ENCODE assay signal across 25 cellular contexts in genomic region chr1:214511639-214511998, GRCh38. TPM values are rescaled to one million over a fixed set of nuclear protein-coding genes. Genes with fewer than 3 reads are reported as not detected.
DNase-seq lines count a peak whose midpoint lies in the region; FAIRE-seq and TF ChIP-seq lines count a peak whose summit lies in the region.
"Had no signal": no experiment of that assay in that cellular context is flagged by ENCODE, and none has a peak within 500 bp of the region (broad histone marks: within the 10 kb centered on the region; RNA-seq: fewer than 3 reads in every experiment).

No MANE protein-coding gene starts in this region.

- TF ChIP-seq CTCF in bronchial epithelial cell (IDR thresholded peaks at IDR 0.05; ENCODE audit: insufficient read depth, low read length, severe bottlenecking), result no peak
- no peak for TF ChIP-seq CTCF in osteocyte (IDR thresholded peaks at IDR 0.05)
- TF ChIP-seq CTCF in HFFc6 (IDR thresholded peaks at IDR 0.05), result no peak

- FAIRE-seq in bronchial epithelial cell (lab: Jason Lieb, UNC), result peak; percentile 72
- FAIRE-seq: A549, D721Med, GM18507 had no signal

- H4K20me1 ChIP-seq in GM23248 (ENCODE audit: insufficient read depth), result 0 out of 2 replicates have a peak, but pooled peaks cover 6% of the 10 kb centered on the region
- H4K20me1 ChIP-seq: BLaER1 treated with 17β-estradiol and CSF1 and Interleukin-3, amounts not matched to agents 10 nM and 100 nM had no signal

- H3K27me3 Mint-ChIP-seq in osteocyte (ENCODE audit: unreplicated experiment), result no peaks in the 10 kb centered on the region
- peaks cover 2% of the 10 kb centered on the region for H3K27me3 Mint-ChIP-seq in HFFc6 (ENCODE audit: insufficient read depth)
- H3K27me3 Mint-ChIP-seq: CD4-positive, alpha-beta T cell had no signal

- peaks cover 39% of the 10 kb centered on the region for H3K4me1 ChIP-seq in GM23248 (ENCODE audit: insufficient read depth)
- H3K4me1 ChIP-seq: BLaER1 treated with 17β-estradiol and CSF1 and Interleukin-3, amounts not matched to agents 10 nM and 100 nM had no signal

- H3K27ac Mint-ChIP-seq in osteocyte (ENCODE audit: unreplicated experiment) (peak overlapping the region; percentile 62), HFFc6 (no peak overlapping the region)
- H3K27ac Mint-ChIP-seq: CD4-positive, alpha-beta T cell had no signal

- no peak overlapping the region for H3K4me3 Mint-ChIP-seq in osteocyte (ENCODE audit: unreplicated experiment)
- H3K4me3 Mint-ChIP-seq in HFFc6, result no peak overlapping the region
- H3K4me3 Mint-ChIP-seq: CD4-positive, alpha-beta T cell; H9 had no signal

- H3K79me2 ChIP-seq in GM23248 (ENCODE audit: insufficient read depth), result peaks cover 100% of the 10 kb centered on the region

- H3K4me2 ChIP-seq in GM23248 (ENCODE audit: unreplicated experiment), result no peak overlapping the region
- H3K4me2 ChIP-seq: A549; BLaER1 treated with 17β-estradiol and CSF1 and Interleukin-3, amounts not matched to agents 10 nM and 100 nM; PC-9 had no signal

- 93 to 100% methylated on average over 1 of the region's 1 CpG for WGBS in GM23248 (ENCODE audit: low coverage in 1 of 2, low lambda C conversion rate in 2 of 2, missing lambda C conversion rate in 2 of 2), 2 experiments

- H3K27ac ChIP-seq in epithelial cell of prostate, result peak overlapping the region; percentile 12
- no peak overlapping the region for H3K27ac ChIP-seq in GM23248
- H3K27ac ChIP-seq: A549; BLaER1 treated with 17β-estradiol and CSF1 and Interleukin-3, amounts not matched to agents 10 nM and 100 nM; PC-9 had no signal

- no peak overlapping the region for H3K9ac ChIP-seq in GM23248
- H3K9ac ChIP-seq: BLaER1 treated with 17β-estradiol and CSF1 and Interleukin-3, amounts not matched to agents 10 nM and 100 nM had no signal

- peaks cover 28% of the 10 kb centered on the region for H3F3A ChIP-seq in GM23248 (ENCODE audit: insufficient read depth)

- H3K4me1 Mint-ChIP-seq in osteocyte (ENCODE audit: unreplicated experiment) (peaks cover 69% of the 10 kb centered on the region), HFFc6 (ENCODE audit: low read depth) (peaks cover 72% of the 10 kb centered on the region)

- no peaks in the 10 kb centered on the region for H3K9me2 ChIP-seq in GM23248 (ENCODE audit: insufficient read depth)

- H3K9me3 Mint-ChIP-seq in osteocyte (ENCODE audit: unreplicated experiment), result peaks cover 11% of the 10 kb centered on the region
- peaks cover 23% of the 10 kb centered on the region for H3K9me3 Mint-ChIP-seq in HFFc6
- H3K9me3 Mint-ChIP-seq: CD4-positive, alpha-beta T cell had no signal

- H3K9me3 ChIP-seq in GM23248 (ENCODE audit: low read depth), result no peaks in the 10 kb centered on the region
- H3K9me3 ChIP-seq: A549 had no signal

- H3K36me3 ChIP-seq in bronchial epithelial cell (ENCODE audit: control insufficient read depth, insufficient read depth, low read length) (no peaks in the 10 kb centered on the region), GM23248 (ENCODE audit: low read depth) (no peaks in the 10 kb centered on the region; the same call in 1 of the 2 replicates)
- H3K36me3 ChIP-seq: BLaER1 treated with 17β-estradiol and CSF1 and Interleukin-3, amounts not matched to agents 10 nM and 100 nM had no signal

- no peaks in the 10 kb centered on the region for H3K27me3 ChIP-seq in bronchial epithelial cell (ENCODE audit: control insufficient read depth, insufficient read depth, low read length)
- H3K27me3 ChIP-seq in GM23248 (replicated peaks; ENCODE audit: insufficient read depth), result no peaks in the 10 kb centered on the region
- H3K27me3 ChIP-seq: BLaER1 treated with 17β-estradiol and CSF1 and Interleukin-3, amounts not matched to agents 10 nM and 100 nM; MG63 had no signal

- H2AFZ ChIP-seq in GM23248, result no peak overlapping the region
- H2AFZ ChIP-seq: PC-9 had no signal

- DNase-seq in bronchial epithelial cell (ENCODE audit: low read depth), result peak; percentile 75
- no peak for DNase-seq in epithelial cell of prostate (ENCODE audit: low read depth, low spot score)
- no peak for DNase-seq in osteocyte (ENCODE audit: extremely low spot score, unreplicated experiment)
- DNase-seq in HFFc6, result no peak
- DNase-seq in GM23248, result no peak
- DNase-seq in GM19240 (ENCODE audit: insufficient read length, low spot score), result no peak
- DNase-seq in T1000 (lab: John Stamatoyannopoulos, UW), result no peak
- DNase-seq: AML-193; CD4-positive, alpha-beta T cell; DMS53; H9; KBM-7; MG63; NCI-H2029; NCI-H446; NCI-H524 treated with DMSO at 0.1 percent for 48 hours; NCI-H774; NK-92 treated with Interleukin-12 subunit alpha and Interleukin-12 subunit beta, amount 100 ng/mL, for 24 hours; PC-9; RPMI8226; SHP77 had no signal

- no peak overlapping the region for H3K4me3 ChIP-seq in bronchial epithelial cell (ENCODE audit: low read depth, low read length)
- H3K4me3 ChIP-seq in GM23248, result no peak overlapping the region
- H3K4me3 ChIP-seq: A549; BLaER1 treated with 17β-estradiol and CSF1 and Interleukin-3, amounts not matched to agents 10 nM and 100 nM; MG63; PC-9 had no signal

- H3K36me3 Mint-ChIP-seq in osteocyte (ENCODE audit: unreplicated experiment) (peaks cover 14% of the 10 kb centered on the region), HFFc6 (ENCODE audit: low read depth) (peaks cover 49% of the 10 kb centered on the region)

- in situ Hi-C loops in GM23248 (cut with MboI), result no loop called here

RNA-seq across cellular contexts. Expression of gene PTPN14, which starts 39.8 kb away (rescaled TPM):
- total RNA-seq in bronchial epithelial cell (28.4 and 33.0 TPM in 2 replicates), osteocyte (140 and 142 TPM in 2 replicates)
- 100 to 1,000 TPM in 4 of 6 experiments, 10 to 100 TPM in 2; 93.6 to 140 (median 106) TPM for total RNA-seq in HFFc6 (2021; fragmentation: NEBNext Ultra II Directional; extraction: Animal tissue kit (Norgen Biotek cat#: 25700))
- total RNA-seq in GM23248 (2014; rRNA removed; shearing (Covaris generic)), result 49.1 and 49.8 TPM in 2 replicates
- polyA plus RNA-seq in GM23248 (2016; fragmentation: Nextera tagmentation; extraction: Ambion mirVana), result 38.7 and 41.4 TPM in 2 replicates
